Comparison of ENCODE assay signal across 1 cellular context in the genomic region with DNA sequence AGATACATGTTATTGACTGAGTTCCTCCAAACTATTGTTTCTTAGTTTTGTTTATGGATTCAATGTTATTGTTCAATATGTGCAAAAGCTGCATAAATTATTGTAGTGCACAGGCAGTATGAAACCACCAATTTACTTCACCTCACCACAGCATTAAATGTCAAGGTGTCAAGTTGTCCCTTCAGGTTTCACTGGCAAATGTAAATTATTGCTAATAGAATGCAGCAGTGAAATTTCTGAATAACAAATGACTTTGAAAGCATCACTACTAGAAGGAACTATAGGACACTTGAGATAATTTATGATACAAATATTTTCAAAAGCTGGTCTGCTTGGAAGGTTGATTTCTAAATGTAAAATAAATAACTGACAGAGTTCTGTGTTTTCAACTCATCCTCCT.
"Had no signal": no experiment of that assay in that cellular context is flagged by ENCODE, and none has a peak within 500 bp of the region (broad histone marks: within the 10 kb centered on the region; RNA-seq: fewer than 3 reads in every experiment).

No MANE protein-coding gene starts in this region.

- H3K4me3 ChIP-seq: GM12878 had no signal

- ATAC-seq: GM12878 had no signal
